Comparison of ENCODE assay signal across 37 cellular contexts in the genomic region with DNA sequence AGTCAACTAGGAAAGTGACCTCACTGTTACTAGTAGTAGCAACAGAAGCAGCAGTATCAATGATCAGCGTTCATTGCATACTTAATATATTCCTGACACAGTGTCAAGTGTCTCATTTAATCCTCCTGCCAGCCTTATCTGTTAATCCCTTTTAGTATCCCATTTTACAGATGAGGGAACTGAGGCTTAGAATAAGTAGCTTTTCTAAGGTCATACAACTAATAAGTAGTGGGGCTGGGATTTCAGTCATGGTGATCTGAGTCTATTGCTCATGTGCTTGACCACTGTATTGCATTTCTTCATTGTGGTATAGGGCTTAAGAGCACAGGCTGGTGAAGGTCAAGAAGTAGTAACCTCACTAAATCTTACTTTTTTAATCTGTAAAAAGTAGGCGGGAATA.
"Had no signal": no experiment of that assay in that cellular context is flagged by ENCODE, and none has a peak within 500 bp of the region (broad histone marks: within the 10 kb centered on the region; RNA-seq: fewer than 3 reads in every experiment).

No MANE protein-coding gene starts in this region.

- H3K27ac Mint-ChIP-seq: activated B cell treated with CpG ODN at 0.5 μM for 24 hours; activated CD4-positive, alpha-beta memory T cell treated with anti-CD3 and anti-CD28 coated beads for 36 hours; activated CD4-positive, alpha-beta T cell treated with anti-CD3 and anti-CD28 coated beads, Interleukin-2, amount 10 ng/mL, durations not matched to agents 24 days and 14 days; activated CD8-positive, alpha-beta T cell treated with anti-CD3 and anti-CD28 coated beads for 36 hours; activated naive CD4-positive, alpha-beta T cell treated with anti-CD3 and anti-CD28 coated beads for 36 hours; activated naive CD4-positive, alpha-beta T cell treated with anti-CD3 and anti-CD28 coated beads, Interleukin-2, amount 50 U/mL, for 72 hours; activated naive CD8-positive, alpha-beta T cell treated with anti-CD3 and anti-CD28 coated beads for 36 hours; activated T-cell treated with anti-CD3 and anti-CD28 coated beads, Interleukin-2, amount 50 U/mL, for 72 hours; activated T-helper 1 cell treated with anti-CD3 and anti-CD28 coated beads, Interleukin-12 subunit alpha, Interleukin-12 subunit beta, Interleukin-2, Interleukin-4 antibody, amounts not matched to agents 30 ng/mL and 10 ng/mL and 1 ng/mL, durations not matched to agents 14 hours and 24 hours and 36 hours; activated T-helper 17 cell treated with anti-CD3 and anti-CD28 coated beads, Interleukin-2, amount 50 U/mL, for 72 hours; brain; T-helper 1 cell treated with Interleukin-12 subunit alpha and Interleukin-12 subunit beta and Interleukin-4 antibody, amounts not matched to agents 30 μg/mL and 1 μg/mL, for 36 hours; T-helper 2 cell treated with Interferon-gamma antibody and Interleukin-4, amounts not matched to agents 5 μg/mL and 100 μg/mL, for 36 hours had no signal

- H3K4me1 Mint-ChIP-seq: activated B cell treated with CpG ODN at 0.5 μM for 24 hours; activated CD4-positive, alpha-beta T cell treated with anti-CD3 and anti-CD28 coated beads, Interleukin-2, amount 10 ng/mL, durations not matched to agents 24 days and 14 days; activated naive CD8-positive, alpha-beta T cell treated with anti-CD3 and anti-CD28 coated beads for 36 hours; activated T-helper 17 cell treated with anti-CD3 and anti-CD28 coated beads, Interleukin-2, amount 50 U/mL, for 72 hours; central memory CD8-positive, alpha-beta T cell had no signal

- H3K4me3 ChIP-seq: adrenal gland, cardiac muscle cell had no signal

- H3K27ac ChIP-seq: adrenal gland, cardiac muscle cell, VCaP had no signal

- H3K27me3 Mint-ChIP-seq: activated B cell treated with CpG ODN at 0.5 μM for 24 hours; activated CD4-positive, alpha-beta memory T cell treated with anti-CD3 and anti-CD28 coated beads for 36 hours; activated CD4-positive, alpha-beta T cell treated with anti-CD3 and anti-CD28 coated beads, Interleukin-2, amount 10 ng/mL, durations not matched to agents 24 days and 14 days; activated CD8-positive, alpha-beta T cell treated with anti-CD3 and anti-CD28 coated beads for 36 hours; activated T-helper 17 cell treated with anti-CD3 and anti-CD28 coated beads, Interleukin-2, amount 50 U/mL, for 72 hours; central memory CD8-positive, alpha-beta T cell had no signal

- H3K9me3 Mint-ChIP-seq: activated B cell treated with CpG ODN at 0.5 μM for 24 hours; activated CD4-positive, alpha-beta memory T cell treated with anti-CD3 and anti-CD28 coated beads for 36 hours; activated CD4-positive, alpha-beta T cell treated with anti-CD3 and anti-CD28 coated beads, Interleukin-2, amount 10 ng/mL, durations not matched to agents 24 days and 14 days; activated naive CD4-positive, alpha-beta T cell treated with anti-CD3 and anti-CD28 coated beads for 36 hours; activated naive CD4-positive, alpha-beta T cell treated with anti-CD3 and anti-CD28 coated beads, Interleukin-2, amount 50 U/mL, for 72 hours; activated naive CD8-positive, alpha-beta T cell treated with anti-CD3 and anti-CD28 coated beads for 36 hours; activated T-helper 1 cell treated with anti-CD3 and anti-CD28 coated beads, Interleukin-12 subunit alpha, Interleukin-12 subunit beta, Interleukin-2, Interleukin-4 antibody, amounts not matched to agents 30 ng/mL and 10 ng/mL and 1 ng/mL, durations not matched to agents 14 hours and 24 hours and 36 hours; activated T-helper 17 cell treated with anti-CD3 and anti-CD28 coated beads, Interleukin-2, amount 50 U/mL, for 72 hours; brain; T-helper 1 cell treated with Interleukin-12 subunit alpha and Interleukin-12 subunit beta and Interleukin-4 antibody, amounts not matched to agents 30 μg/mL and 1 μg/mL, for 36 hours; T-helper 2 cell treated with Interferon-gamma antibody and Interleukin-4, amounts not matched to agents 5 μg/mL and 100 μg/mL, for 36 hours had no signal

- H3K36me3 ChIP-seq: adrenal gland, cardiac muscle cell had no signal

- DNase-seq: activated B cell treated with CpG ODN at 0.5 μM for 24 hours; activated CD4-positive, alpha-beta memory T cell treated with anti-CD3 and anti-CD28 coated beads for 36 hours; activated CD4-positive, alpha-beta T cell treated with anti-CD3 and anti-CD28 coated beads for 4 hours; activated CD4-positive, alpha-beta T cell treated with anti-CD3 and anti-CD28 coated beads, Interleukin-2, amount 10 ng/mL, durations not matched to agents 24 days and 14 days; activated CD4-positive, alpha-beta T cell treated with anti-CD3 and anti-CD28 coated beads, Interleukin-2, amount 50 U/mL, for 1 hour; activated CD4-positive, alpha-beta T cell treated with anti-CD3 and anti-CD28 coated beads, Interleukin-2, amount 50 U/mL, for 4 hours; activated CD4-positive, CD25-positive, alpha-beta regulatory T cell treated with anti-CD3 and anti-CD28 coated beads, Interleukin-2, amount 50 U/mL, for 72 hours; activated CD8-positive, alpha-beta memory T cell treated with anti-CD3 and anti-CD28 coated beads, Interleukin-2, amount 50 U/mL, for 4 hours; activated CD8-positive, alpha-beta T cell treated with anti-CD3 and anti-CD28 coated beads for 36 hours; activated effector memory CD4-positive, alpha-beta T cell treated with anti-CD3 and anti-CD28 coated beads, Interleukin-2, amount 50 U/mL, for 16 hours; activated gamma-delta T cell treated with Interleukin-2 at 50 U/mL for 16 hours; activated naive CD4-positive, alpha-beta T cell; activated naive CD4-positive, alpha-beta T cell treated with anti-CD3 and anti-CD28 coated beads for 36 hours; activated naive CD4-positive, alpha-beta T cell treated with anti-CD3 and anti-CD28 coated beads, Interleukin-2, amount 50 U/mL, for 16 hours; activated naive CD8-positive, alpha-beta T cell treated with anti-CD3 and anti-CD28 coated beads for 36 hours; activated T-cell treated with anti-CD3 and anti-CD28 coated beads for 4 hours; activated T-cell treated with anti-CD3 and anti-CD28 coated beads, Interleukin-2, amount 50 U/mL, for 1 hour; activated T-cell treated with anti-CD3 and anti-CD28 coated beads, Interleukin-2, amount 50 U/mL, for 4 hours; activated T-cell treated with anti-CD3 and anti-CD28 coated beads, Interleukin-2, amount 50 U/mL, for 72 hours; adrenal gland; amniotic stem cell; aorta; caudate nucleus; cerebellar nuclear complex; T-helper 2 cell; T-helper 9 cell had no signal

- H3K9me3 ChIP-seq: adrenal gland had no signal

- H3K36me3 Mint-ChIP-seq: activated CD4-positive, alpha-beta memory T cell treated with anti-CD3 and anti-CD28 coated beads for 36 hours; activated naive CD4-positive, alpha-beta T cell treated with anti-CD3 and anti-CD28 coated beads, Interleukin-2, amount 50 U/mL, for 72 hours; activated naive CD8-positive, alpha-beta T cell treated with anti-CD3 and anti-CD28 coated beads for 36 hours had no signal

- FAIRE-seq: bronchial epithelial cell, TTC549 had no signal

- H3K4me3 Mint-ChIP-seq: activated B cell treated with CpG ODN at 0.5 μM for 24 hours; activated CD4-positive, alpha-beta memory T cell treated with anti-CD3 and anti-CD28 coated beads for 36 hours; activated CD4-positive, alpha-beta T cell treated with anti-CD3 and anti-CD28 coated beads, Interleukin-2, amount 10 ng/mL, durations not matched to agents 24 days and 14 days; activated CD8-positive, alpha-beta T cell treated with anti-CD3 and anti-CD28 coated beads for 36 hours; activated naive CD4-positive, alpha-beta T cell treated with anti-CD3 and anti-CD28 coated beads for 36 hours; activated naive CD8-positive, alpha-beta T cell treated with anti-CD3 and anti-CD28 coated beads for 36 hours; activated T-cell treated with anti-CD3 and anti-CD28 coated beads, Interleukin-2, amount 50 U/mL, for 4 hours; activated T-cell treated with anti-CD3 and anti-CD28 coated beads, Interleukin-2, amount 50 U/mL, for 72 hours; activated T-helper 1 cell treated with anti-CD3 and anti-CD28 coated beads, Interleukin-12 subunit alpha, Interleukin-12 subunit beta, Interleukin-2, Interleukin-4 antibody, amounts not matched to agents 30 ng/mL and 10 ng/mL and 1 ng/mL, durations not matched to agents 14 hours and 24 hours and 36 hours; activated T-helper 17 cell treated with anti-CD3 and anti-CD28 coated beads, Interleukin-2, amount 50 U/mL, for 72 hours; brain; central memory CD8-positive, alpha-beta T cell; T-helper 1 cell treated with Interleukin-12 subunit alpha and Interleukin-12 subunit beta and Interleukin-4 antibody, amounts not matched to agents 30 μg/mL and 1 μg/mL, for 36 hours; T-helper 2 cell treated with Interferon-gamma antibody and Interleukin-4, amounts not matched to agents 5 μg/mL and 100 μg/mL, for 36 hours had no signal

- H3K27me3 ChIP-seq: adrenal gland, cardiac muscle cell had no signal
